In genomic region chr6:44820366-44821158, GRCh38 we compare ENCODE assay signal across 16 cellular contexts.
DNase-seq lines count a peak whose midpoint lies in the region; ATAC-seq and TF ChIP-seq lines count a peak whose summit lies in the region.
"Had no signal": no experiment of that assay in that cellular context is flagged by ENCODE, and none has a peak within 500 bp of the region (broad histone marks: within the 10 kb centered on the region; RNA-seq: fewer than 3 reads in every experiment).

No MANE protein-coding gene starts in this region.

- TF ChIP-seq CTCF in RWPE1 (conservative IDR thresholded peaks at IDR 0.05; ENCODE audit: low read depth) = no peak
- no peak for TF ChIP-seq CTCF in upper lobe of right lung (IDR thresholded peaks at IDR 0.05)

- H3K27me3 Mint-ChIP-seq in central memory CD8-positive, alpha-beta T cell = no peaks in the 10 kb centered on the region
- H3K27me3 Mint-ChIP-seq in activated CD8-positive, alpha-beta T cell treated with anti-CD3 and anti-CD28 coated beads, Interleukin-2, amount 10 ng/mL, durations not matched to agents 7 days and 5 days (ENCODE audit: low read depth) = no peaks in the 10 kb centered on the region
- H3K27me3 Mint-ChIP-seq: B cell; CD8-positive, alpha-beta memory T cell had no signal

- no peaks in the 10 kb centered on the region for H3K9me3 Mint-ChIP-seq in central memory CD8-positive, alpha-beta T cell
- H3K9me3 Mint-ChIP-seq in activated CD8-positive, alpha-beta T cell treated with anti-CD3 and anti-CD28 coated beads, Interleukin-2, amount 10 ng/mL, durations not matched to agents 7 days and 5 days (ENCODE audit: insufficient read depth) = peaks cover 6% of the 10 kb centered on the region

- POLR2A ChIA-PET in RWPE1 (lab: Yijun Ruan, JAX; ENCODE audit: low non-redundant PET) = no interaction called here
- POLR2A ChIA-PET in activated CD8-positive, alpha-beta T cell treated with anti-CD3 and anti-CD28 coated beads, Interleukin-2, amount 10 ng/mL, durations not matched to agents 7 days and 5 days (lab: Charles Lee) = no interaction called here

- ATAC-seq in central memory CD8-positive, alpha-beta T cell (replicated peaks; ENCODE audit: extremely low read depth, poor library complexity, severe bottlenecking) = no peak
- ATAC-seq in upper lobe of right lung (peak; percentile 41), HG03045 (IDR thresholded peaks at IDR 0.05; ENCODE audit: unreplicated experiment) (no peak)
- no peak for ATAC-seq in activated CD8-positive, alpha-beta T cell treated with anti-CD3 and anti-CD28 coated beads, Interleukin-2, amount 10 ng/mL, durations not matched to agents 7 days and 5 days
- ATAC-seq: HepG2 had no signal

- CTCF ChIA-PET in RWPE1 (lab: Yijun Ruan, JAX) = interaction anchor here (1.0 kb wide), 1 partner anchor 190 kb away, joined by 3 read pairs; no protein-coding TSS in a partner anchor
- CTCF ChIA-PET in activated CD8-positive, alpha-beta T cell treated with anti-CD3 and anti-CD28 coated beads, Interleukin-2, amount 10 ng/mL, durations not matched to agents 7 days and 5 days (lab: Charles Lee) = no interaction called here

- H3K27ac ChIP-seq in RWPE1 (no peak overlapping the region), upper lobe of right lung (no peak overlapping the region)

- intact Hi-C loops in upper lobe of right lung (cut with DNase I) = no loop called here

- H3K36me3 Mint-ChIP-seq in central memory CD8-positive, alpha-beta T cell (ENCODE audit: insufficient read depth) = peaks cover 3% of the 10 kb centered on the region
- peaks cover 4% of the 10 kb centered on the region for H3K36me3 Mint-ChIP-seq in activated CD8-positive, alpha-beta T cell treated with anti-CD3 and anti-CD28 coated beads, Interleukin-2, amount 10 ng/mL, durations not matched to agents 7 days and 5 days (ENCODE audit: low read depth)

- peaks cover 12% of the 10 kb centered on the region for H3K4me1 Mint-ChIP-seq in central memory CD8-positive, alpha-beta T cell
- no peaks in the 10 kb centered on the region for H3K4me1 Mint-ChIP-seq in activated CD8-positive, alpha-beta T cell treated with anti-CD3 and anti-CD28 coated beads, Interleukin-2, amount 10 ng/mL, durations not matched to agents 7 days and 5 days (ENCODE audit: low read depth)
- H3K4me1 Mint-ChIP-seq: B cell had no signal

- H3K4me3 Mint-ChIP-seq in central memory CD8-positive, alpha-beta T cell = no peak overlapping the region
- no peak overlapping the region for H3K4me3 Mint-ChIP-seq in activated CD8-positive, alpha-beta T cell treated with anti-CD3 and anti-CD28 coated beads, Interleukin-2, amount 10 ng/mL, durations not matched to agents 7 days and 5 days
- H3K4me3 Mint-ChIP-seq: B cell; CD8-positive, alpha-beta memory T cell; H9 had no signal

- peak overlapping the region; percentile 61 for H3K27ac Mint-ChIP-seq in central memory CD8-positive, alpha-beta T cell (ENCODE audit: low read depth)
- no peak overlapping the region for H3K27ac Mint-ChIP-seq in activated CD8-positive, alpha-beta T cell treated with anti-CD3 and anti-CD28 coated beads, Interleukin-2, amount 10 ng/mL, durations not matched to agents 7 days and 5 days
- H3K27ac Mint-ChIP-seq: B cell; CD8-positive, alpha-beta memory T cell; H9 had no signal

- H3K27me3 ChIP-seq in upper lobe of right lung = no peaks in the 10 kb centered on the region

- DNase-seq in HPDE6-E6E7 (ENCODE audit: extremely low spot score) (peak; percentile 5), RWPE1 (ENCODE audit: low spot score) (peak; percentile 8), upper lobe of right lung (no peak)
- DNase-seq in central memory CD8-positive, alpha-beta T cell (ENCODE audit: low spot score in 2 of 2) = no peak
- no peak for DNase-seq in activated T-cell treated with anti-CD3 and anti-CD28 coated beads, Interleukin-2, amount 50 U/mL, for 48 hours
- DNase-seq in activated CD8-positive, alpha-beta T cell treated with anti-CD3 and anti-CD28 coated beads, Interleukin-2, amount 10 ng/mL, durations not matched to agents 7 days and 5 days = no peak
- DNase-seq: CD8-positive, alpha-beta memory T cell; H9; Karpas-422; NCI-H1436; NCI-H2029 treated with DMSO at 0.1 percent for 48 hours; NCI-H510A treated with DMSO at 0.1 percent for 48 hours; RPMI8226 had no signal

- no peak overlapping the region for H3K4me3 ChIP-seq in upper lobe of right lung

- H3K9me3 ChIP-seq in upper lobe of right lung = no peaks in the 10 kb centered on the region

- H3K4me1 ChIP-seq in upper lobe of right lung = no peaks in the 10 kb centered on the region

- no peaks in the 10 kb centered on the region for H3K36me3 ChIP-seq in upper lobe of right lung

Comparison
In these comparisons a context has a peak if more than half of its experiments do, and no peak if none do; other contexts are left out.
1. DNase-seq: peak in HPDE6-E6E7 (single experiment) and RWPE1 (single experiment); none in central memory CD8-positive, alpha-beta T cell (0 of 2), upper lobe of right lung (single experiment), activated T-cell treated with anti-CD3 and anti-CD28 coated beads, Interleukin-2, amount 50 U/mL, for 48 hours (0 of 2) and activated CD8-positive, alpha-beta T cell treated with anti-CD3 and anti-CD28 coated beads, Interleukin-2, amount 10 ng/mL, durations not matched to agents 7 days and 5 days (single experiment).